ENCODE assay signal across 8 cellular contexts in the genomic region with DNA sequence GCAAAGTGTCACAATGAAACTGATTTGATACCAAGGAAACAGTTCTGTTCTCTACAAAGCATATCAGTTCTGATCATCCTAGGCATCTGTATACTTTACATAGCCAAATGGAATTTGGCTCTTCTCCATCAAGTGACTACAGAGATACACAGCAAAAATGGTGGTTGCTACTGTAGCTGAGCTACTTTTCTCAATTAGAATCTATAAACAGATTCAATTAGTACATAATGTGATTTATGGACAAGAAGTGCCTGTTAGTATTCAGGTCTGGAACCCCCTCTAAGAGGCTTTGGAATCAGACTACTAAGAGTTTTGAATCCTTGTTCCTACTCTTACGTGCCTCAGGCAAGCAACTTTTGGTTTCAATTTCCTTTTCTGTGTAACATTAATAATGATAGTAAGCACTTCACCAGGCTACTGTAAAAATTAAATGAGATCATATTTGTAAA. TPM values are rescaled to one million over a fixed set of nuclear protein-coding genes. Genes with fewer than 3 reads are reported as not detected.
DNase-seq lines count a peak whose midpoint lies in the region; ATAC-seq, FAIRE-seq and TF ChIP-seq lines count a peak whose summit lies in the region.

No MANE protein-coding gene starts in this region.

- H3K27ac Mint-ChIP-seq in activated naive CD8-positive, alpha-beta T cell = peak overlapping the region; percentile 90

- in situ Hi-C loops in HepG2 (cut with HindIII; ENCODE audit: extremely low pct_ligation_motif_present, low pct_unique_long_range_greater_than_20kb) = no loop called here
- in situ Hi-C loops in GM13976 (cut with MboI; ENCODE audit: low sequenced_read_pairs, unreplicated experiment) = no loop called here

- H3K9ac ChIP-seq in liver (ENCODE audit: low read depth in 1 of 2, low read length in 2 of 2) = peak overlapping the region in 1 of 2 donors; percentile 4
- no peak overlapping the region for H3K9ac ChIP-seq in HepG2 (ENCODE audit: insufficient read depth, low read depth, low read length)
- peak overlapping the region in 1 of 2 donors; percentile 31 for H3K9ac ChIP-seq in mucosa of rectum (ENCODE audit: low read depth in 1 of 2, low read length in 2 of 2)

- H3K9me3 Mint-ChIP-seq in activated naive CD8-positive, alpha-beta T cell (ENCODE audit: low read depth) = no peaks in the 10 kb centered on the region

- TF ChIP-seq POLR2A in HepG2 (IDR thresholded peaks at IDR 0.05; ENCODE audit: insufficient read depth in 1 of 2, low read depth in 2 of 2, low read length in 2 of 2) = no peak

- H3K4me2 ChIP-seq in HepG2 (ENCODE audit: low read depth, low read length) = no peak overlapping the region

- POLR2A ChIA-PET in HepG2 (lab: Yijun Ruan, JAX) = no interaction called here

- peaks cover 77% of the 10 kb centered on the region for H3K4me1 Mint-ChIP-seq in activated naive CD8-positive, alpha-beta T cell (ENCODE audit: low read depth)

- no peak for TF ChIP-seq RAD21 in liver (IDR thresholded peaks at IDR 0.05)
- no peak for TF ChIP-seq RAD21 in HepG2 (CRISPR knock-in tag; IDR thresholded peaks at IDR 0.05)

- peak overlapping the region; percentile 2 to 12 (median 12) for H3K4me3 ChIP-seq in liver (ENCODE audit: low read depth in 1 of 3, low read length in 3 of 3)
- no peak overlapping the region for H3K4me3 ChIP-seq in HepG2 (replicated peaks in 1 of 3; ENCODE audit: insufficient read depth in 1 of 3, low read depth in 2 of 3, low read length in 3 of 3)
- peak overlapping the region; percentile 46 to 63 for H3K4me3 ChIP-seq in mucosa of rectum (ENCODE audit: low read length in 2 of 2)

- H3K79me2 ChIP-seq in HepG2 (ENCODE audit: insufficient read depth, low read length) = no peaks in the 10 kb centered on the region

- TF ChIP-seq EP300 in HepG2 (IDR thresholded peaks at IDR 0.05; ENCODE audit: low read depth in 2 of 2, low read length in 2 of 2) (no peak), HepG2 (CRISPR knock-in tag; IDR thresholded peaks at IDR 0.05; ENCODE audit: borderline replicate concordance) (no peak)

- H3K27me3 ChIP-seq in liver (ENCODE audit: control insufficient read depth in 4 of 4, insufficient read depth in 4 of 4, low read length in 3 of 4) (no peaks in the 10 kb centered on the region), HepG2 (ENCODE audit: control insufficient read depth in 1 of 2, insufficient read depth in 2 of 2, low read length in 2 of 2) (no peaks in the 10 kb centered on the region), mucosa of rectum (ENCODE audit: control insufficient read depth in 2 of 2, insufficient read depth in 2 of 2, low read length in 2 of 2) (no peaks in the 10 kb centered on the region)

- TF ChIP-seq CTCF in liver (IDR thresholded peaks at IDR 0.05; ENCODE audit: low read depth, low read length, missing input control) (no peak), HepG2 (CRISPR knock-in tag; IDR thresholded peaks at IDR 0.05) (no peak), GM13976 (IDR thresholded peaks at IDR 0.05; ENCODE audit: borderline replicate concordance, control extremely low read depth, extremely low read depth, insufficient read depth, missing control alignments) (no peak)

- BruUV-seq in HepG2 (replicated peaks; lab: Mats Ljungman, UMichigan) = no TSS peak

- WGBS in liver = 25% methylated on average over 1 of the region's 1 CpG
- 100% methylated on average over 1 of the region's 1 CpG for WGBS in HepG2 (ENCODE audit: low lambda C conversion rate)

- H4K20me1 ChIP-seq in HepG2 (ENCODE audit: insufficient read depth, low read length) = no peaks in the 10 kb centered on the region

- ATAC-seq in HepG2 (no peak), HG03108 (IDR thresholded peaks at IDR 0.05; ENCODE audit: unreplicated experiment) (peak; percentile 56)

- H3K27ac ChIP-seq in liver (ENCODE audit: low read depth in 1 of 2, low read length in 2 of 2) = peak overlapping the region; percentile 40 to 63
- H3K27ac ChIP-seq in HepG2 (ENCODE audit: extremely low read length, insufficient read depth, low read length) = no peak overlapping the region
- peak overlapping the region; percentile 56 to 77 for H3K27ac ChIP-seq in mucosa of rectum (ENCODE audit: low read depth in 2 of 2, low read length in 2 of 2)

- H3K4me1 ChIP-seq in liver (ENCODE audit: control insufficient read depth in 4 of 4, insufficient read depth in 4 of 4, low read length in 3 of 4) (peaks cover 2 to 23% (median 14%) of the 10 kb centered on the region in 4 donors), HepG2 (ENCODE audit: insufficient read depth, low read length) (peaks cover 19% of the 10 kb centered on the region), mucosa of rectum (ENCODE audit: control insufficient read depth in 2 of 2, insufficient read depth in 2 of 2, low read length in 2 of 2) (peaks cover 0 to 2% of the 10 kb centered on the region in 2 donors)

- H2AFZ ChIP-seq in HepG2 (ENCODE audit: low read length) = no peak overlapping the region

- H3K27me3 Mint-ChIP-seq in activated naive CD8-positive, alpha-beta T cell = no peaks in the 10 kb centered on the region

- no peaks in the 10 kb centered on the region for H3K9me3 ChIP-seq in liver (ENCODE audit: control insufficient read depth in 4 of 4, low read length in 3 of 4)
- no peaks in the 10 kb centered on the region for H3K9me3 ChIP-seq in HepG2 (ENCODE audit: low read length)
- H3K9me3 ChIP-seq in mucosa of rectum (ENCODE audit: control insufficient read depth in 2 of 2, low read length in 2 of 2) = no peaks in the 10 kb centered on the region

- intact Hi-C loops in HepG2 (cut with micrococcal nuclease; ENCODE audit: unreplicated experiment) = loop anchor here (2.0 kb wide), 1 partner anchor 25 kb away; a partner anchor contains a TSS

- H3K36me3 ChIP-seq in liver (ENCODE audit: control insufficient read depth in 4 of 4, insufficient read depth in 3 of 4, low read depth in 1 of 4, low read length in 3 of 4) = peaks cover 0 to 3% (median 0%) of the 10 kb centered on the region in 4 donors
- H3K36me3 ChIP-seq in HepG2 (replicated peaks in 1 of 2; ENCODE audit: control insufficient read depth in 1 of 2, insufficient read depth in 2 of 2, low read length in 2 of 2) = peaks cover 4 to 16% of the 10 kb centered on the region in 2 experiments; a peak in 3 of 5 replicates
- H3K36me3 ChIP-seq in mucosa of rectum (ENCODE audit: control insufficient read depth in 2 of 2, insufficient read depth in 2 of 2, low read length in 2 of 2) = peaks cover 3% of the 10 kb centered on the region in 2 donors

- peaks cover 18% of the 10 kb centered on the region for H3K36me3 Mint-ChIP-seq in activated naive CD8-positive, alpha-beta T cell

- FAIRE-seq in HepG2 (lab: Jason Lieb, UNC) = no peak

- no peak for DNase-seq in HepG2 (ENCODE audit: low spot score)
- DNase-seq in amygdala (lab: John Stamatoyannopoulos, UW) = no peak
- DNase-seq in GM13976 (ENCODE audit: low spot score) = no peak
- no peak for DNase-seq in NCI-H1092 treated with DMSO at 0.1 percent for 48 hours (lab: John Stamatoyannopoulos, UW)

- H3K4me3 Mint-ChIP-seq in activated naive CD8-positive, alpha-beta T cell = peak overlapping the region; percentile 83

- CTCF ChIA-PET in HepG2 (lab: Yijun Ruan, JAX; ENCODE audit: low intra/inter-chr PET ratio, low total read pairs) = no interaction called here

TF ChIP-seq in liver, 16 proteins besides CTCF, POLR2A, EP300 and RAD21 (continues in another document):
- TF ChIP-seq YY1 (IDR thresholded peaks at IDR 0.05) (peak; percentile 50), RXRA (IDR thresholded peaks at IDR 0.05) (no peak)

TF ChIP-seq in HepG2, 621 proteins besides CTCF, POLR2A, EP300 and RAD21 (continues in another document):
- no peak for TF ChIP-seq HOXA9 (CRISPR knock-in tag; IDR thresholded peaks at IDR 0.05; ENCODE audit: borderline replicate concordance)
- TF ChIP-seq, protein P1, sequence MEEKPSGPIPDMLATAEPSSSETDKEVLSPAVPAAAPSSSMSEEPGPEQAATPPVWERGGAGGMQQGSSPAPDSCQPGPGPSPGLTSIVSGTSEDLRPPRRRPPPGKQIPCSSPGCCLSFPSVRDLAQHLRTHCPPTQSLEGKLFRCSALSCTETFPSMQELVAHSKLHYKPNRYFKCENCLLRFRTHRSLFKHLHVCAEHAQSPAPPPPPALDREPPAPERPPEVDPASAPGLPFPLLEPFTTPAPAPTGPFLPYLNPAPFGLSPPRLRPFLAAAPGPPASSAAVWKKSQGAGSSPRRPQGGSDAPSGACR (CRISPR knock-in tag; IDR thresholded peaks at IDR 0.05) = no peak
- TF ChIP-seq ZNF121 (CRISPR knock-in tag; IDR thresholded peaks at IDR 0.05) = no peak
- TF ChIP-seq SALL2 (CRISPR knock-in tag; IDR thresholded peaks at IDR 0.05) = no peak
- no peak for TF ChIP-seq ZNF775 (CRISPR knock-in tag; IDR thresholded peaks at IDR 0.05; ENCODE audit: borderline replicate concordance)
- TF ChIP-seq BORCS8-MEF2B (CRISPR knock-in tag; IDR thresholded peaks at IDR 0.05) = no peak

RNA-seq across cellular contexts. Expression of a gene that starts 25.5 kb away (rescaled TPM):
- total RNA-seq in liver = 1 to 10 TPM; 3.5 to 7.2 TPM
- 1 to 10 TPM; 1.8 to 5.2 TPM for polyA plus RNA-seq in liver
- 7.8 and 13.0 TPM in 2 replicates for total RNA-seq in HepG2 (2016; rRNA removed; fragmentation: Illumina TruSeq; extraction: Trizol)
- 0.88 and 1.8 TPM in 2 replicates for total RNA-seq in HepG2 (2016; cell fraction: cytosol; rRNA removed; fragmentation: Illumina TruSeq; extraction: Trizol; ENCODE audit: low read depth)
- 8.5 and 12.7 TPM in 2 replicates for total RNA-seq in HepG2 (2016; cell fraction: insoluble cytoplasmic fraction; rRNA removed; fragmentation: Illumina TruSeq; extraction: Trizol)
- total RNA-seq in HepG2 (2016; cell fraction: membrane; rRNA removed; fragmentation: Illumina TruSeq; extraction: Trizol) = 3.8 and 4.0 TPM in 2 replicates
- 9.4 and 11.1 TPM in 2 replicates for total RNA-seq in HepG2 (2016; cell fraction: nucleus; rRNA removed; fragmentation: Illumina TruSeq; extraction: Trizol)
- polyA plus RNA-seq in HepG2 (2011; rRNA removed) = 2.1 and 2.9 TPM in 2 replicates
- polyA plus RNA-seq in HepG2 (2011; cell fraction: cytosol; rRNA removed) = 0.95 and 1.7 TPM in 2 replicates
- 1.5 and 1.8 TPM in 2 replicates for polyA plus RNA-seq in HepG2 (2011; cell fraction: nucleus; rRNA removed)
- 3.5 and 4.4 TPM in 2 replicates for polyA plus RNA-seq in HepG2 (2012)
- polyA plus RNA-seq in HepG2 (2016; cell fraction: cytosol; fragmentation: Illumina TruSeq; extraction: Trizol; ENCODE audit: low read depth) = 1.4 and 1.8 TPM in 2 replicates
- polyA plus RNA-seq in HepG2 (2016; cell fraction: insoluble cytoplasmic fraction; fragmentation: Illumina TruSeq; extraction: Trizol; ENCODE audit: low read depth) = 9.9 and 10.0 TPM in 2 replicates
- polyA plus RNA-seq in HepG2 (2016; cell fraction: membrane; fragmentation: Illumina TruSeq; extraction: Trizol; ENCODE audit: low read depth) = 2.6 and 2.7 TPM in 2 replicates
- polyA plus RNA-seq in HepG2 (2016; cell fraction: nucleus; fragmentation: Illumina TruSeq; extraction: Trizol; ENCODE audit: insufficient read depth, low read depth) = 5.0 and 6.2 TPM in 2 replicates
- 1.9 and 7.3 TPM in 2 replicates for polyA minus RNA-seq in HepG2 (2011; rRNA and poly(A)+ RNA removed; ENCODE audit: low replicate concordance)
- polyA minus RNA-seq in HepG2 (2011; cell fraction: cytosol; rRNA and poly(A)+ RNA removed) = 3.6 and 5.8 TPM in 2 replicates
- polyA minus RNA-seq in HepG2 (2011; cell fraction: nucleus; rRNA and poly(A)+ RNA removed) = 28.1 and 30.9 TPM in 2 replicates

Comparison
In these comparisons a context has a peak if more than half of its experiments do, and no peak if none do; other contexts are left out.
1. H3K4me3 ChIP-seq: peak in liver (3 of 3) and mucosa of rectum (2 of 2); none in HepG2 (0 of 3).